8 cellular contexts compared by ENCODE assay signal in the genomic region with DNA sequence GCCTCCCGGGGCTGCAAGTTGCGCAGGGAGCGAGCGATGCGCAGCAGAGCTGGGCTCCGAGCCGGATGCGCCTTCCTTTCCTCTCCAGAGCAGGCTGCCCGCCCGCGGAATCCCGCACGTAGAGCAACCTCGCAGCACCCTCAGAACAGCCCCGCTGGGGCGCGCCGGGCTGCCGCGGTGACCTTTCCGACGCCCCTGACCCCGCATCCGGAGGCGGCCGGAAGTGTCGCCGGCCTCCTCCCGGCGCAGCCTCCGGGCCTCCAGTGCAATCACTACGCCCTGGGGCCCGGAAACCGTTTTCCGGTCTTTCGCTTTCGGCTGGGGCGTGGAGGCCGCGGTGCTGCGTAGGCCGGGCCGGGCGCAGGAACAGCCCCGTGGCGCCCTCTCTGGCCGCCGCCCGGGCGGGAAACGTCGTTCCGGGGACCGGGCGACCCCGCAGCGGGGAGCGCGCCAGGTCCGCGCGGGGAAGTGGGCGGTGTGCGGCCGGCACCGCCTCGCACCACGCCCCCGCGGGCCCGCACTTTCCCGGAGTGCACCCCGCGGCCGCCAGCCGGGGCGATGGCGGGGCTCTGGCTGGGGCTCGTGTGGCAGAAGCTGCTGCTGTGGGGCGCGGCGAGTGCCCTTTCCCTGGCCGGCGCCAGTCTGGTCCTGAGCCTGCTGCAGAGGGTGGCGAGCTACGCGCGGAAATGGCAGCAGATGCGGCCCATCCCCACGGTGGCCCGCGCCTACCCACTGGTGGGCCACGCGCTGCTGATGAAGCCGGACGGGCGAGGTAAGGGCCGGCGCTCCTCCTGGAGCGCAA. TPM values are rescaled to one million over a fixed set of nuclear protein-coding genes. Genes with fewer than 3 reads are reported as not detected.
DNase-seq lines count a peak whose midpoint lies in the region; ATAC-seq and TF ChIP-seq lines count a peak whose summit lies in the region.

A gene (plus strand): TSS at position 302 of the 802 bp plus-strand sequence. CDS start 257 bp downstream, at position 559.

- H3K4me1 Mint-ChIP-seq in activated T-helper 1 cell treated with anti-CD3 and anti-CD28 coated beads, Interleukin-12 subunit alpha, Interleukin-12 subunit beta, Interleukin-2, Interleukin-4 antibody, amounts not matched to agents 30 ng/mL and 10 ng/mL and 1 ng/mL, durations not matched to agents 14 hours and 24 hours and 36 hours (ENCODE audit: low read depth), result peaks cover 28% of the 10 kb centered on the region
- peaks cover 40% of the 10 kb centered on the region in 2 donors for H3K4me1 Mint-ChIP-seq in natural killer cell

- peak within 1 kb of the TSS; percentile 85 to 99 (median 96) for H3K27ac ChIP-seq in Peyer's patch

- no peaks in the 10 kb centered on the region for H3K27me3 ChIP-seq in Peyer's patch

- H3K9me3 ChIP-seq in Peyer's patch, result no peaks in the 10 kb centered on the region

- peaks cover 0 to 22% (median 0%) of the 10 kb centered on the region in 4 donors for H3K4me1 ChIP-seq in Peyer's patch

- DNase-seq in COLO668 (lab: John Stamatoyannopoulos, UW; ENCODE audit: unreplicated experiment), result peak; percentile 89
- peak; percentile 83 to 95 (median 93) for DNase-seq in Peyer's patch
- peak; percentile 90 for DNase-seq in activated T-helper 1 cell treated with anti-CD3 and anti-CD28 coated beads, Interleukin-12 subunit alpha, Interleukin-12 subunit beta, Interleukin-2, Interleukin-4 antibody, amounts not matched to agents 30 ng/mL and 10 ng/mL and 1 ng/mL, durations not matched to agents 14 hours and 24 hours and 36 hours (ENCODE audit: low spot score)
- peak; percentile 70 for DNase-seq in fibroblast of mammary gland (ENCODE audit: low read depth)
- peak; percentile 81 for DNase-seq in natural killer cell
- DNase-seq in stimulated activated naive CD8-positive, alpha-beta T cell treated with anti-CD3 and anti-CD28 coated beads, Interleukin-15, Interleukin-2, amounts not matched to agents 100 U/mL and 50 U/mL, for 24 hours, result peak; percentile 90

- H3K27me3 Mint-ChIP-seq in activated T-helper 1 cell treated with anti-CD3 and anti-CD28 coated beads, Interleukin-12 subunit alpha, Interleukin-12 subunit beta, Interleukin-2, Interleukin-4 antibody, amounts not matched to agents 30 ng/mL and 10 ng/mL and 1 ng/mL, durations not matched to agents 14 hours and 24 hours and 36 hours (ENCODE audit: insufficient read depth), result peaks cover 2% of the 10 kb centered on the region
- no peaks in the 10 kb centered on the region for H3K27me3 Mint-ChIP-seq in natural killer cell (ENCODE audit: low read depth in 2 of 2)

- H3K9me3 Mint-ChIP-seq in activated T-helper 1 cell treated with anti-CD3 and anti-CD28 coated beads, Interleukin-12 subunit alpha, Interleukin-12 subunit beta, Interleukin-2, Interleukin-4 antibody, amounts not matched to agents 30 ng/mL and 10 ng/mL and 1 ng/mL, durations not matched to agents 14 hours and 24 hours and 36 hours, result no peaks in the 10 kb centered on the region
- H3K9me3 Mint-ChIP-seq in natural killer cell, result no peaks in the 10 kb centered on the region

- intact Hi-C loops in activated T-helper 1 cell treated with anti-CD3 and anti-CD28 coated beads, Interleukin-12 subunit alpha, Interleukin-12 subunit beta, Interleukin-2, Interleukin-4 antibody, amounts not matched to agents 30 ng/mL and 10 ng/mL and 1 ng/mL, durations not matched to agents 14 hours and 24 hours and 36 hours (cut with micrococcal nuclease), result loop anchor here (1.0 to 5.0 kb wide), 7 partner anchors 9 to 989 kb away; a partner anchor contains a TSS
- intact Hi-C loops in natural killer cell (cut with micrococcal nuclease), result loop anchor here (5.0 kb wide), 1 partner anchor 124 kb away; a partner anchor contains a TSS

- H3K36me3 Mint-ChIP-seq in activated T-helper 1 cell treated with anti-CD3 and anti-CD28 coated beads, Interleukin-12 subunit alpha, Interleukin-12 subunit beta, Interleukin-2, Interleukin-4 antibody, amounts not matched to agents 30 ng/mL and 10 ng/mL and 1 ng/mL, durations not matched to agents 14 hours and 24 hours and 36 hours (ENCODE audit: low read depth), result peaks cover 12% of the 10 kb centered on the region
- H3K36me3 Mint-ChIP-seq in natural killer cell, result peaks cover 7% of the 10 kb centered on the region

- TF ChIP-seq CTCF in Peyer's patch (IDR thresholded peaks at IDR 0.05) (peak; percentile 13 to 59 (median 44)), fibroblast of mammary gland (conservative IDR thresholded peaks at IDR 0.05; ENCODE audit: control insufficient read depth, insufficient read depth, low read depth, low read length) (no peak), natural killer cell (IDR thresholded peaks at IDR 0.05) (peak; percentile 27)

- peaks cover 0 to 11% (median 0%) of the 10 kb centered on the region in 3 donors for H3K36me3 ChIP-seq in Peyer's patch

- TF ChIP-seq POLR2A in Peyer's patch (IDR thresholded peaks at IDR 0.05), result peak; percentile 77 to 78

- H3K4me3 ChIP-seq in Peyer's patch, result peak within 1 kb of the TSS; percentile 77 to 92 (median 82)
- peak within 1 kb of the TSS; percentile 82 for H3K4me3 ChIP-seq in fibroblast of mammary gland (ENCODE audit: control insufficient read depth, low read depth, low read length)

- H3K27ac Mint-ChIP-seq in activated T-helper 1 cell treated with anti-CD3 and anti-CD28 coated beads, Interleukin-12 subunit alpha, Interleukin-12 subunit beta, Interleukin-2, Interleukin-4 antibody, amounts not matched to agents 30 ng/mL and 10 ng/mL and 1 ng/mL, durations not matched to agents 14 hours and 24 hours and 36 hours, result peak within 1 kb of the TSS; percentile 96
- H3K27ac Mint-ChIP-seq in natural killer cell, result peak within 1 kb of the TSS; percentile 92 to 93

- peak within 1 kb of the TSS; percentile 96 for H3K4me3 Mint-ChIP-seq in activated T-helper 1 cell treated with anti-CD3 and anti-CD28 coated beads, Interleukin-12 subunit alpha, Interleukin-12 subunit beta, Interleukin-2, Interleukin-4 antibody, amounts not matched to agents 30 ng/mL and 10 ng/mL and 1 ng/mL, durations not matched to agents 14 hours and 24 hours and 36 hours
- H3K4me3 Mint-ChIP-seq in natural killer cell, result peak within 1 kb of the TSS; percentile 97

- ATAC-seq in GM19328 (IDR thresholded peaks at IDR 0.05; ENCODE audit: unreplicated experiment), result peak; percentile 85
- peak; percentile 81 for ATAC-seq in HG03460 (IDR thresholded peaks at IDR 0.05; ENCODE audit: unreplicated experiment)
- ATAC-seq in natural killer cell, result peak; percentile 86 to 94 (median 90)
- peak; percentile 91 for ATAC-seq in stimulated activated naive CD8-positive, alpha-beta T cell treated with anti-CD3 and anti-CD28 coated beads, Interleukin-15, Interleukin-2, amounts not matched to agents 100 U/mL and 50 U/mL, for 24 hours

RNA-seq across cellular contexts. Expression of the gene that starts here (rescaled TPM):
- 100 to 1,000 TPM in 1 of 4 donors, 10 to 100 TPM in 3; 37.1 to 119 (median 94.7) TPM for total RNA-seq in Peyer's patch
- total RNA-seq in activated T-helper 1 cell treated with anti-CD3 and anti-CD28 coated beads, Interleukin-12 subunit alpha, Interleukin-12 subunit beta, Interleukin-2, Interleukin-4 antibody, amounts not matched to agents 30 ng/mL and 10 ng/mL and 1 ng/mL, durations not matched to agents 14 hours and 24 hours and 36 hours, result 8.3 and 8.8 TPM in 2 replicates
- total RNA-seq in natural killer cell, result 10 to 100 TPM; 27.9 to 32.5 (median 31.7) TPM

Comparison
In these comparisons a context has a peak if more than half of its experiments do, and no peak if none do; other contexts are left out.
1. Peak in every context shown above with its lines: DNase-seq, ATAC-seq, H3K4me3 ChIP-seq and H3K27ac ChIP-seq.